14 cellular contexts compared by ENCODE assay signal in the genomic region with DNA sequence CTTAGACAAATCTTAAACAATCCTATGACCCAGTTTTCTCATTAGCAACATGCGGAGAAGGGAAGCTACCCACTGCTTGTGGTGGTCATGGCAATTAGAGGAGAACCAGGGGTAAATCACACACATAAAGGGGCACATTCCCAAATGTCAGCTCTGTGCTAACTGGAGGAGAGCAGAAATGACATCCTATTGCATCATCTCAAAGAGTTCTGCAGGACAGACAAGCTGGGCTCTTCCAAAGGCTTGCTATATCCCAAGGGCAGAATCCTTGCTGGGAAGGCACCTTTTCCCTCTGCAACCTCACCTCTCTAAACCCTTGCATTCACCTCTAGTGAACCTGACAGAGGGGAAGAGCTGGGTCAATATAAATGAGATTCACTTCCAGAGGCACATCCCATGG.
"Had no signal": no experiment of that assay in that cellular context is flagged by ENCODE, and none has a peak within 500 bp of the region (broad histone marks: within the 10 kb centered on the region; RNA-seq: fewer than 3 reads in every experiment).

No MANE protein-coding gene starts in this region.

- H3K36me3 ChIP-seq: colonic mucosa, heart left ventricle, neutrophil had no signal

- H3K27ac Mint-ChIP-seq: naive thymus-derived CD4-positive, alpha-beta T cell; nephron progenitor cell; type B pancreatic cell had no signal

- H3K27me3 ChIP-seq: colonic mucosa had no signal

- H3K4me3 ChIP-seq: colonic mucosa, heart left ventricle, smooth muscle cell had no signal

- H3K9me3 Mint-ChIP-seq: naive thymus-derived CD4-positive, alpha-beta T cell; nephron progenitor cell; type B pancreatic cell had no signal

- H3K36me3 Mint-ChIP-seq: type B pancreatic cell had no signal

- H3K9me3 ChIP-seq: colonic mucosa, heart left ventricle, neutrophil had no signal

- H3K4me2 ChIP-seq: smooth muscle cell had no signal

- H3K4me1 ChIP-seq: colonic mucosa had no signal

- H3K4me3 Mint-ChIP-seq: naive thymus-derived CD4-positive, alpha-beta T cell; nephron progenitor cell; type B pancreatic cell had no signal

- H3K27ac ChIP-seq: colonic mucosa, heart left ventricle, neutrophil had no signal

- DNase-seq: colonic mucosa; dermis blood vessel endothelial cell; heart left ventricle; hypothalamus; kidney glomerular epithelial cell; mesendoderm; naive thymus-derived CD4-positive, alpha-beta T cell; nephron progenitor cell; right cardiac atrium; stimulated activated CD4-positive, alpha-beta T cell treated with anti-CD3 and anti-CD28 coated beads, Interleukin-2, amount 100 ng/mL, for 48 hours; stimulated activated naive CD4-positive, alpha-beta T cell treated with Interleukin-2 at 50 U/mL for 16 hours had no signal

- ATAC-seq: heart left ventricle; naive thymus-derived CD4-positive, alpha-beta T cell; right cardiac atrium had no signal
